In the genomic region with DNA sequence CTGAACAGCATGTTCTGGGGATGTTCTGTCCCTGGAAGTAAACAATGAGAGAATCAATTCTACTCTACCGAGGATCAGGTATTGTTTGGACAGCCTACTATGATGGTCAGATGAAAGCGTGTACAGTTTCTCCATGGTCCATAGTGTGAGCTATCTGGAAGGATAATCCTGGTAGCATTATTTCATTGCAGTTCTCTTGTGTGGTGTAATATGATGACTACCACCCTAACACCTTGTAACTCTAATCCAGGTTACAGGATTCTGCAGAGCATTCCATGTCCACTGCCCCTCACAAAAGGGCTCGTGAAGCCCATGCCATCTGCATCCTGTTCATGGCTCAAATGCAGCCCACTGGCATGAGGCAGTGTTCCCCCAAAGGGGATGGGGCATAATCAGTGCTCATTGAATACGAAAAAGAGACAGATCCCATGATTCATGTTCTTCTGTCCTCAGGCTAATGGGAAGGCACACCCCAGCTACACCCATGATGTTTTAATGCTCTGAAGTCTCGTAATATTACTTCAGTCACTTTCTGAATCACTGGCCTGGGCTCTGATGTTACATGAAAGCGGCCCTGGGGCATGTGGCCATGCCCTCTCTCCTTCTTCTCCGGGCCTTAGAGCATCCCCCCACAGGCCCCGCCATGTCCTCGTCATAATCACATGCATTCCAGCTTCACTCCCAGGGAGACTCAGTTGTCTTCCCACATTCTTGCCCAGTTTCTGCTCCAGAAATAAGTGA, we compare ENCODE assay signal across 23 cellular contexts.
"Had no signal": no experiment of that assay in that cellular context is flagged by ENCODE, and none has a peak within 500 bp of the region (broad histone marks: within the 10 kb centered on the region; RNA-seq: fewer than 3 reads in every experiment).

No MANE protein-coding gene starts in this region.

- H3K36me3 ChIP-seq: gastroesophageal sphincter, ovary, prostate gland, thyroid gland had no signal

- ATAC-seq: activated CD4-positive, CD25-positive, alpha-beta regulatory T cell treated with anti-CD3 and anti-CD28 coated beads, Interleukin-2, amount 50 U/mL, for 24 hours; activated T-cell treated with anti-CD3 and anti-CD28 coated beads, Interleukin-2, amount 50 U/mL, for 72 hours; gastroesophageal sphincter; natural killer cell; stimulated activated naive CD8-positive, alpha-beta T cell treated with anti-CD3 and anti-CD28 coated beads, Interleukin-15, Interleukin-2, amounts not matched to agents 100 U/mL and 50 U/mL, for 24 hours had no signal

- FAIRE-seq: kidney had no signal

- H3K27me3 ChIP-seq: ovary, thyroid gland had no signal

- H3K4me3 ChIP-seq: coronary artery, gastroesophageal sphincter, lung, ovary, prostate gland, thyroid gland had no signal

- H3K4me1 ChIP-seq: prostate gland, thyroid gland had no signal

- H3K27ac ChIP-seq: coronary artery, gastroesophageal sphincter, ovary, prostate gland, thyroid gland, VCaP had no signal

- DNase-seq: activated CD4-positive, alpha-beta memory T cell treated with anti-CD3 and anti-CD28 coated beads, Interleukin-2, amount 10 ng/mL, durations not matched to agents 7 days and 5 days; activated CD4-positive, alpha-beta T cell treated with anti-CD3 and anti-CD28 coated beads, Interleukin-2, amount 10 ng/mL, durations not matched to agents 24 days and 14 days; activated effector memory CD4-positive, alpha-beta T cell treated with Interleukin-2 at 50 U/mL for 16 hours; activated naive CD4-positive, alpha-beta T cell treated with anti-CD3 and anti-CD28 coated beads for 36 hours; activated naive CD8-positive, alpha-beta T cell treated with anti-CD3 and anti-CD28 coated beads, Interleukin-2, amount 10 ng/mL, durations not matched to agents 7 days and 5 days; activated T-cell treated with anti-CD3 and anti-CD28 coated beads, Interleukin-2, amount 50 U/mL, for 72 hours; amniotic stem cell; cerebellar nuclear complex; erythroblast; head of caudate nucleus; kidney; natural killer cell; ovary; stimulated activated CD4-positive, alpha-beta T cell treated with anti-CD3 and anti-CD28 coated beads, Interleukin-4, amount 100 ng/mL, for 4 hours; stimulated activated naive CD8-positive, alpha-beta T cell treated with anti-CD3 and anti-CD28 coated beads, Interleukin-15, Interleukin-2, amounts not matched to agents 100 U/mL and 50 U/mL, for 24 hours; substantia nigra; thyroid gland had no signal

- H3K9me3 ChIP-seq: gastroesophageal sphincter, ovary, prostate gland, thyroid gland had no signal
